ENCODE assay signal across 10 cellular contexts in genomic region chr1:193070942-193071341, GRCh38. TPM values are rescaled to one million over a fixed set of nuclear protein-coding genes. Genes with fewer than 3 reads are reported as not detected.
DNase-seq lines count a peak whose midpoint lies in the region; ATAC-seq, FAIRE-seq and TF ChIP-seq lines count a peak whose summit lies in the region.
"Had no signal": no experiment of that assay in that cellular context is flagged by ENCODE, and none has a peak within 500 bp of the region (broad histone marks: within the 10 kb centered on the region; RNA-seq: fewer than 3 reads in every experiment).

No MANE protein-coding gene starts in this region.

- H3K36me3 ChIP-seq in CD4-positive, alpha-beta memory T cell (ENCODE audit: insufficient read depth, low read length), result no peaks in the 10 kb centered on the region
- H3K36me3 ChIP-seq in H7 (replicated peaks; ENCODE audit: control insufficient read depth, insufficient read depth, low read length) (0 out of 2 replicates have a peak, but pooled peaks cover 1% of the 10 kb centered on the region), PC-9 (ENCODE audit: low read depth) (peaks cover 13% of the 10 kb centered on the region; the same call in 1 of the 2 replicates)

- H3K27ac ChIP-seq in CD4-positive, alpha-beta memory T cell (ENCODE audit: low read depth, low read length), result peak overlapping the region; percentile 39
- no peak overlapping the region for H3K27ac ChIP-seq in PC-9

- H2AFZ ChIP-seq in PC-9, result no peak overlapping the region

- H3K9me3 Mint-ChIP-seq in CD4-positive, alpha-beta memory T cell, result no peaks in the 10 kb centered on the region
- H3K9me3 Mint-ChIP-seq in activated T-cell treated with anti-CD3 and anti-CD28 coated beads, Interleukin-2, amount 50 U/mL, for 72 hours, result no peaks in the 10 kb centered on the region
- H3K9me3 Mint-ChIP-seq: neural crest cell had no signal

- intact Hi-C loops in CD4-positive, alpha-beta memory T cell (cut with micrococcal nuclease), result no loop called here
- intact Hi-C loops in PC-9 (cut with micrococcal nuclease; ENCODE audit: unreplicated experiment), result no loop called here

- no peaks in the 10 kb centered on the region for H3K27me3 Mint-ChIP-seq in CD4-positive, alpha-beta memory T cell
- no peaks in the 10 kb centered on the region for H3K27me3 Mint-ChIP-seq in activated T-cell treated with anti-CD3 and anti-CD28 coated beads, Interleukin-2, amount 50 U/mL, for 72 hours (ENCODE audit: low read depth)

- H3K4me1 Mint-ChIP-seq in CD4-positive, alpha-beta memory T cell, result peaks cover 31 to 55% (median 46%) of the 10 kb centered on the region in 4 donors
- H3K4me1 Mint-ChIP-seq in activated T-cell treated with anti-CD3 and anti-CD28 coated beads, Interleukin-2, amount 50 U/mL, for 72 hours (ENCODE audit: low read depth), result peaks cover 35% of the 10 kb centered on the region

- H3K4me3 ChIP-seq in CD4-positive, alpha-beta memory T cell (ENCODE audit: low read length in 2 of 2), result no peak overlapping the region
- H3K4me3 ChIP-seq in H7 (ENCODE audit: insufficient read depth, low read depth, low read length) (no peak overlapping the region), PC-9 (no peak overlapping the region)
- H3K4me3 ChIP-seq: thoracic aorta had no signal

- H3K4me3 Mint-ChIP-seq in CD4-positive, alpha-beta memory T cell, result peak overlapping the region in 6 of 8 donors; percentile 7 to 74 (median 43)
- H3K4me3 Mint-ChIP-seq in activated T-cell treated with anti-CD3 and anti-CD28 coated beads, Interleukin-2, amount 50 U/mL, for 72 hours, result no peak overlapping the region
- H3K4me3 Mint-ChIP-seq: neural crest cell had no signal

- H4K20me1 ChIP-seq in PC-9 (ENCODE audit: insufficient read depth), result no peaks in the 10 kb centered on the region

- peak overlapping the region; percentile 43 to 90 (median 84) for H3K27ac Mint-ChIP-seq in CD4-positive, alpha-beta memory T cell
- H3K27ac Mint-ChIP-seq in activated T-cell treated with anti-CD3 and anti-CD28 coated beads, Interleukin-2, amount 50 U/mL, for 72 hours, result peak overlapping the region; percentile 63

- H3K9me3 ChIP-seq in CD4-positive, alpha-beta memory T cell (ENCODE audit: control insufficient read depth in 1 of 2, low read length in 2 of 2), result no peaks in the 10 kb centered on the region
- no peaks in the 10 kb centered on the region for H3K9me3 ChIP-seq in PC-9 (ENCODE audit: insufficient read depth, low read depth)
- H3K9me3 ChIP-seq: thoracic aorta had no signal

- peak in 2 of 5 donors; percentile 4 to 33 for DNase-seq in CD4-positive, alpha-beta memory T cell
- DNase-seq in GM19239 (ENCODE audit: insufficient read length, low spot score) (no peak), H7 (no peak), PC-9 (no peak), anterior cingulate cortex (lab: John Stamatoyannopoulos, UW) (no peak), T1000 (lab: John Stamatoyannopoulos, UW) (no peak)
- DNase-seq in activated T-cell treated with anti-CD3 and anti-CD28 coated beads, Interleukin-2, amount 50 U/mL, for 72 hours, result peak in 1 of 2 donors; percentile 6

- ATAC-seq in HG03342 (IDR thresholded peaks at IDR 0.05; ENCODE audit: unreplicated experiment), result peak; percentile 47
- peak; percentile 47 to 79 for ATAC-seq in activated T-cell treated with anti-CD3 and anti-CD28 coated beads, Interleukin-2, amount 50 U/mL, for 72 hours (replicated peaks in 1 of 2)

- CTCF ChIA-PET in CD4-positive, alpha-beta memory T cell (lab: Charles Lee; ENCODE audit: partially characterized antibody), result interaction anchor here (0.7 to 2.4 kb wide), 5 partner anchors 12 to 1223 kb away, joined by 3 to 13 read pairs (median 5); partner anchors contain the start of genes RO60 and UCHL5
- CTCF ChIA-PET in PC-9 (lab: Charles Lee), result no interaction called here

- H3K36me3 Mint-ChIP-seq in CD4-positive, alpha-beta memory T cell, result peaks cover 11 to 26% of the 10 kb centered on the region in 2 donors
- peaks cover 2 to 3% of the 10 kb centered on the region in 2 donors for H3K36me3 Mint-ChIP-seq in activated T-cell treated with anti-CD3 and anti-CD28 coated beads, Interleukin-2, amount 50 U/mL, for 72 hours (ENCODE audit: insufficient read depth in 2 of 2)

- peak; percentile 37 for FAIRE-seq in GM19239 (lab: Jason Lieb, UNC)

- no peak overlapping the region for H3K4me2 ChIP-seq in PC-9

- H3K4me1 ChIP-seq in CD4-positive, alpha-beta memory T cell (ENCODE audit: insufficient read depth, low read length), result peaks cover 29% of the 10 kb centered on the region
- no peaks in the 10 kb centered on the region for H3K4me1 ChIP-seq in PC-9 (replicated peaks; ENCODE audit: insufficient read depth)

- peaks cover 29% of the 10 kb centered on the region; the same call in 1 of the 2 replicates for H3K79me2 ChIP-seq in PC-9 (ENCODE audit: low read depth)

- no peaks in the 10 kb centered on the region for H3K27me3 ChIP-seq in CD4-positive, alpha-beta memory T cell (ENCODE audit: insufficient read depth, low read length)
- no peaks in the 10 kb centered on the region for H3K27me3 ChIP-seq in H7 (ENCODE audit: control insufficient read depth, insufficient read depth, low read length)
- H3K27me3 ChIP-seq in PC-9 (ENCODE audit: insufficient read depth, low read depth), result no peaks in the 10 kb centered on the region

- H3K9me2 ChIP-seq in PC-9 (ENCODE audit: insufficient read depth), result no peaks in the 10 kb centered on the region

- no peak for TF ChIP-seq CTCF in PC-9 (conservative IDR thresholded peaks at IDR 0.05)

- BruUV-seq in PC-9 (replicated peaks; lab: Mats Ljungman, UMichigan), result no TSS peak

- POLR2A ChIA-PET in CD4-positive, alpha-beta memory T cell (lab: Charles Lee; ENCODE audit: partially characterized antibody), result interaction anchor here (1.6 to 2.2 kb wide), 2 partner anchors 12 to 33 kb away, joined by 4 to 9 read pairs; partner anchors contain the start of genes RO60 and UCHL5
- POLR2A ChIA-PET in PC-9 (lab: Charles Lee; ENCODE audit: unreplicated experiment), result no interaction called here

- H3F3A ChIP-seq in PC-9 (ENCODE audit: insufficient read depth, low read depth), result no peaks in the 10 kb centered on the region

RNA-seq across cellular contexts. Expression of gene RO60, which starts 11.5 kb away (rescaled TPM):
- 10 to 100 TPM; 75.2 to 78.7 TPM for total RNA-seq in CD4-positive, alpha-beta memory T cell
- 100 to 1,000 TPM in 1 of 2 donors, 10 to 100 TPM in 1; 99.6 to 133 TPM for polyA plus RNA-seq in CD4-positive, alpha-beta memory T cell
- 10 to 100 TPM; 85.2 to 96.6 TPM for total RNA-seq in activated T-cell treated with anti-CD3 and anti-CD28 coated beads, Interleukin-2, amount 50 U/mL, for 72 hours
- total RNA-seq in H7 (2014; rRNA removed; shearing (Covaris generic)), result 136 and 193 TPM in 2 replicates
- 40.4 and 49.2 TPM in 2 replicates for total RNA-seq in PC-9 (2021)

RNA-seq across cellular contexts. Expression of gene UCHL5, which starts 11.8 kb away (rescaled TPM):
- 10 to 100 TPM; 31.2 to 34.6 TPM for total RNA-seq in CD4-positive, alpha-beta memory T cell
- 10 to 100 TPM; 45.9 to 72.8 TPM for polyA plus RNA-seq in CD4-positive, alpha-beta memory T cell
- total RNA-seq in activated T-cell treated with anti-CD3 and anti-CD28 coated beads, Interleukin-2, amount 50 U/mL, for 72 hours, result 10 to 100 TPM; 45.4 to 51.7 TPM
- 27.7 and 36.3 TPM in 2 replicates for total RNA-seq in H7 (2014; rRNA removed; shearing (Covaris generic))
- 37.0 and 49.3 TPM in 2 replicates for total RNA-seq in PC-9 (2021)

RNA-seq across cellular contexts. Expression of gene GLRX2, which starts 34.3 kb away (rescaled TPM):
- total RNA-seq in CD4-positive, alpha-beta memory T cell, result 10 to 100 TPM; 15.0 to 17.0 TPM
- 10 to 100 TPM; 15.2 to 16.3 TPM for polyA plus RNA-seq in CD4-positive, alpha-beta memory T cell
- total RNA-seq in activated T-cell treated with anti-CD3 and anti-CD28 coated beads, Interleukin-2, amount 50 U/mL, for 72 hours, result 10 to 100 TPM; 22.7 to 32.1 TPM
- 9.2 and 14.6 TPM in 2 replicates for total RNA-seq in H7 (2014; rRNA removed; shearing (Covaris generic))
- 12.5 and 16.7 TPM in 2 replicates for total RNA-seq in PC-9 (2021)

RNA-seq across cellular contexts. Expression of gene CDC73, which starts 50.9 kb away (rescaled TPM):
- total RNA-seq in CD4-positive, alpha-beta memory T cell, result 10 to 100 TPM; 70.4 to 75.0 TPM
- polyA plus RNA-seq in CD4-positive, alpha-beta memory T cell, result 10 to 100 TPM; 70.5 to 72.2 TPM
- 10 to 100 TPM; 49.1 to 49.7 TPM for total RNA-seq in activated T-cell treated with anti-CD3 and anti-CD28 coated beads, Interleukin-2, amount 50 U/mL, for 72 hours
- total RNA-seq in H7 (2014; rRNA removed; shearing (Covaris generic)), result 19.5 and 20.4 TPM in 2 replicates
- total RNA-seq in PC-9 (2021), result 39.6 and 47.1 TPM in 2 replicates

Comparison
In these comparisons a context has a peak if more than half of its experiments do, and no peak if none do; other contexts are left out.
1. H3K4me3 Mint-ChIP-seq: peak in CD4-positive, alpha-beta memory T cell (6 of 8); none in activated T-cell treated with anti-CD3 and anti-CD28 coated beads, Interleukin-2, amount 50 U/mL, for 72 hours (0 of 2).